Comparison of ENCODE assay signal across 1 cellular context in genomic region chr6:27553123-27553904, GRCh38.
A peak's percentile ranks its signal among the peaks of the same experiment; 100 is the strongest.
TF ChIP-seq lines count a peak whose summit lies in the region.

No MANE protein-coding gene starts in this region.

TF ChIP-seq in K562, 482 proteins besides CTCF, POLR2A, EP300 and RAD21 (continued from another document and continues in another):
- TF ChIP-seq AFF1 (IDR thresholded peaks at IDR 0.05; ENCODE audit: low read depth in 1 of 2, partially characterized antibody in 2 of 2) (peak; percentile 41 to 84), ZNF76 (CRISPR knock-in tag; IDR thresholded peaks at IDR 0.05; ENCODE audit: borderline replicate concordance) (no peak), POLR2G (IDR thresholded peaks at IDR 0.05; ENCODE audit: low read depth, low read length) (peak; percentile 39), HDAC6 (IDR thresholded peaks at IDR 0.05; ENCODE audit: low read depth, low read length) (no peak), ETS1 (conservative IDR thresholded peaks at IDR 0.05; ENCODE audit: control insufficient read depth, low read depth, low read length) (peak; percentile 95), SAFB (IDR thresholded peaks at IDR 0.05; ENCODE audit: borderline replicate concordance, low read depth, low read length) (no peak), HCFC1 (IDR thresholded peaks at IDR 0.05; ENCODE audit: low read depth, low read length) (peak; percentile 56), STAG1 (CRISPR knock-in tag; IDR thresholded peaks at IDR 0.05; ENCODE audit: borderline replicate concordance) (no peak), ZFP1 (CRISPR knock-in tag; IDR thresholded peaks at IDR 0.05) (0 out of 2 replicates have a peak, but pooled peaks have one; percentile 17), NFRKB (IDR thresholded peaks at IDR 0.05; ENCODE audit: low read depth) (peak; percentile 86), MAFG (tag; conservative IDR thresholded peaks at IDR 0.05) (0 out of 2 replicates have a peak, but pooled peaks have one; percentile 24), SMAD3 (CRISPR knock-in tag; conservative IDR thresholded peaks at IDR 0.05) (0 out of 2 replicates have a peak, but pooled peaks have one; percentile 62), CC2D1A (IDR thresholded peaks at IDR 0.05) (0 out of 2 replicates have a peak, but pooled peaks have one; percentile 22), ZNF175 (CRISPR knock-in tag; IDR thresholded peaks at IDR 0.05; ENCODE audit: low read depth) (no peak), MXD1 (CRISPR knock-in tag; IDR thresholded peaks at IDR 0.05; ENCODE audit: borderline replicate concordance, poor library complexity, severe bottlenecking) (no peak), ZSCAN32 (CRISPR knock-in tag; IDR thresholded peaks at IDR 0.05) (peak; percentile 43), HNRNPLL (IDR thresholded peaks at IDR 0.05; ENCODE audit: low read depth, low read length, poor library complexity, severe bottlenecking) (peak; percentile 49), ARHGAP35 (IDR thresholded peaks at IDR 0.05; ENCODE audit: partially characterized antibody) (no peak), LEF1 (IDR thresholded peaks at IDR 0.05) (peak; percentile 53; the same call in 1 of the 2 replicates), WHSC1 (IDR thresholded peaks at IDR 0.05; ENCODE audit: low read length) (no peak), ELF4 (CRISPR knock-in tag; IDR thresholded peaks at IDR 0.05) (peak; percentile 69; the same call in 1 of the 2 replicates), DLX4 (CRISPR knock-in tag; IDR thresholded peaks at IDR 0.05) (no peak), MYNN (IDR thresholded peaks at IDR 0.05) (no peak), MYNN (CRISPR knock-in tag; IDR thresholded peaks at IDR 0.05) (no peak), ZNF24 (IDR thresholded peaks at IDR 0.05) (no peak; the same call in 1 of the 2 replicates), ZNF143 (CRISPR knock-in tag; IDR thresholded peaks at IDR 0.05) (no peak), NR0B1 (IDR thresholded peaks at IDR 0.05; ENCODE audit: partially characterized antibody) (no peak), GTF3C2 (IDR thresholded peaks at IDR 0.05; ENCODE audit: borderline replicate concordance, extremely low read depth, insufficient read length) (peak; percentile 99), NKRF (IDR thresholded peaks at IDR 0.05; ENCODE audit: borderline replicate concordance) (no peak; the same call in 1 of the 2 replicates), KAT7 (CRISPR knock-in tag; IDR thresholded peaks at IDR 0.05; ENCODE audit: borderline replicate concordance) (no peak), SIN3B (IDR thresholded peaks at IDR 0.05; ENCODE audit: low read depth) (peak; percentile 34; the same call in 1 of the 2 replicates), EGR1 (conservative IDR thresholded peaks at IDR 0.05) (no peak), KDM4B (IDR thresholded peaks at IDR 0.05; ENCODE audit: borderline replicate concordance in 2 of 2, low read depth in 1 of 2) (no peak), ZNF318 (IDR thresholded peaks at IDR 0.05; ENCODE audit: borderline replicate concordance in 1 of 2, low read depth in 1 of 2) (peak in 1 of 2 experiments; percentile 31; a peak in 2 of 4 replicates), ID3 (CRISPR knock-in tag; IDR thresholded peaks at IDR 0.05) (no peak), ID3 (tag; IDR thresholded peaks at IDR 0.05) (peak; percentile 82; the same call in 1 of the 2 replicates), JUNB (CRISPR knock-in tag; conservative IDR thresholded peaks at IDR 0.05) (no peak), SMARCC2 (IDR thresholded peaks at IDR 0.05; ENCODE audit: low read depth) (no peak), ZNF282 (CRISPR knock-in tag; IDR thresholded peaks at IDR 0.05) (no peak), LARP7 (IDR thresholded peaks at IDR 0.05) (no peak), SMARCA5 (IDR thresholded peaks at IDR 0.05) (no peak)
